12 cellular contexts compared by ENCODE assay signal in genomic region chr4:76703123-76703490, GRCh38.
DNase-seq lines count a peak whose midpoint lies in the region; ATAC-seq and TF ChIP-seq lines count a peak whose summit lies in the region.
"Had no signal": no experiment of that assay in that cellular context is flagged by ENCODE, and none has a peak within 500 bp of the region (broad histone marks: within the 10 kb centered on the region; RNA-seq: fewer than 3 reads in every experiment).

No MANE protein-coding gene starts in this region.

- no peaks in the 10 kb centered on the region for H3K36me3 ChIP-seq in adipocyte (ENCODE audit: control insufficient read depth, insufficient read depth, low read length, severe bottlenecking)
- H3K36me3 ChIP-seq in suprapubic skin: no peaks in the 10 kb centered on the region
- H3K36me3 ChIP-seq: vagina had no signal

- H3K9me3 ChIP-seq in adipocyte (ENCODE audit: control insufficient read depth, low read length) (no peaks in the 10 kb centered on the region), suprapubic skin (no peaks in the 10 kb centered on the region)
- H3K9me3 ChIP-seq: vagina had no signal

- no peak for ATAC-seq in stimulated activated naive CD8-positive, alpha-beta T cell treated with anti-CD3 and anti-CD28 coated beads, Interleukin-15, Interleukin-2, amounts not matched to agents 100 U/mL and 50 U/mL, for 24 hours
- no peak for ATAC-seq in HG02852 (IDR thresholded peaks at IDR 0.05; ENCODE audit: unreplicated experiment)

- 74% methylated on average over 1 of the region's 1 CpG for WGBS in suprapubic skin

- no peaks in the 10 kb centered on the region for H3K27me3 ChIP-seq in adipocyte (replicated peaks; ENCODE audit: control insufficient read depth, insufficient read depth, low read length)
- no peaks in the 10 kb centered on the region for H3K27me3 ChIP-seq in suprapubic skin
- H3K27me3 ChIP-seq: vagina had no signal

- TF ChIP-seq EP300 in suprapubic skin (IDR thresholded peaks at IDR 0.05): no peak

- H3K9ac ChIP-seq in adipocyte (ENCODE audit: low read length): no peak overlapping the region

- H3K4me3 ChIP-seq in adipocyte (ENCODE audit: low read length) (no peak overlapping the region), suprapubic skin (no peak overlapping the region)
- H3K4me3 ChIP-seq: vagina had no signal

- peak; percentile 19 for DNase-seq in HT-29 (ENCODE audit: low spot score)
- peak; percentile 43 for DNase-seq in adipocyte (ENCODE audit: low read depth)
- DNase-seq in islet precursor cell: peak; percentile 92
- no peak for DNase-seq in suprapubic skin (ENCODE audit: low spot score in 2 of 2)
- no peak for DNase-seq in DMS79 treated with DMSO at 0.1 percent for 48 hours (lab: John Stamatoyannopoulos, UW)
- no peak for DNase-seq in stimulated activated naive CD8-positive, alpha-beta T cell treated with anti-CD3 and anti-CD28 coated beads, Interleukin-15, Interleukin-2, amounts not matched to agents 100 U/mL and 50 U/mL, for 24 hours
- no peak for DNase-seq in UCSD-AML1 (lab: John Stamatoyannopoulos, UW; ENCODE audit: unreplicated experiment)
- DNase-seq: activated CD8-positive, alpha-beta memory T cell treated with anti-CD3 and anti-CD28 coated beads, Interleukin-2, amount 50 U/mL, for 48 hours; NCI-H187; right cardiac atrium had no signal

- H3K4me1 ChIP-seq in adipocyte (ENCODE audit: control insufficient read depth, insufficient read depth, low read length): peaks cover 15% of the 10 kb centered on the region
- H3K4me1 ChIP-seq in suprapubic skin: peaks cover 22% of the 10 kb centered on the region

- no peak for TF ChIP-seq POLR2A in suprapubic skin (IDR thresholded peaks at IDR 0.05)

- no peak for TF ChIP-seq CTCF in suprapubic skin (IDR thresholded peaks at IDR 0.05)

- peak overlapping the region; percentile 2 for H3K27ac ChIP-seq in suprapubic skin
- H3K27ac ChIP-seq: vagina had no signal

Comparison
In these comparisons a context has a peak if more than half of its experiments do, and no peak if none do; other contexts are left out.
1. DNase-seq: peak in HT-29 (single experiment), adipocyte (single experiment) and islet precursor cell (single experiment); none in suprapubic skin (0 of 2), DMS79 treated with DMSO at 0.1 percent for 48 hours (single experiment), stimulated activated naive CD8-positive, alpha-beta T cell treated with anti-CD3 and anti-CD28 coated beads, Interleukin-15, Interleukin-2, amounts not matched to agents 100 U/mL and 50 U/mL, for 24 hours (single experiment) and UCSD-AML1 (single experiment).